8 cellular contexts compared by ENCODE assay signal in the genomic region with DNA sequence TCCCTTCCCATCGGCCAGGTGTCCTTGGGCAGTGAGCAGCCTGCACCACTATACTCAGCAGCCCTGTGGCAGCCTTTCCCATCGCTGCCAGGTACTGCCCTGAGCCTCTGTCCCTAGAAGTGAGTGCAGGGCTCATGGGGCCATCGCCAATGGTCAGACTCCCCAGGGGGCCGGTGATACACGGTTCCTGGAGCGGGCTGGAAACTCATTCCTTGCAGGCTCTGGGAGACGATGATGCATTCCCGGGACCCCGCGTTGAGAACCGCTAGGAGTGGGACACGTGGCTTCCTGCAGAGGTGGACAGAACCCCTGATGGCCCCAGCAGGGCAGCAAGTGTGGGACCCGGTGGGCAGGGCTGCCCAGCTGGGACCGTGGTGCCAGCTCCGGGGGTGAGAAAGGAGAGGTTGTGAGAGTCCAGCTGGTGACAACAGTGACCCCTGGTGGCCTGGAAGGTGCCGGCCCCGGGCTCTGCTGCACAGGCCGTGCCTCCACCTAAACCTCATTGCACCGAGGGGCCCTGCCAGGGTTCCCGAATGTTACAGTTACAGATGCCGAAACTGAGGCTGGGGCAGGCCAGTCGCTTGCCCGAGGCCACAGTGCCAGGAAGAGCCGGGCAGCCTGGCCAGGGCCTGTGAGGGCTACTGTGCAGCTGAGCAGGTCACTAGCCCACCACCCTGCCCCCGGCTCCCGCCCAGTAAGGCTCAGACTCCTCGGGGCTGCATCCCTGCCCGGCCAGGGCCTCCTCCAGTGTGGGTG. TPM values are rescaled to one million over a fixed set of nuclear protein-coding genes. Genes with fewer than 3 reads are reported as not detected.
A peak's percentile ranks its signal among the peaks of the same experiment; 100 is the strongest.
DNase-seq lines count a peak whose midpoint lies in the region; ATAC-seq lines count a peak whose summit lies in the region.

No MANE protein-coding gene starts in this region.

- peaks cover 22% of the 10 kb centered on the region for H3K36me3 Mint-ChIP-seq in effector memory CD8-positive, alpha-beta T cell (ENCODE audit: insufficient read depth)

- H3K9me3 Mint-ChIP-seq in effector memory CD8-positive, alpha-beta T cell = peaks cover 3 to 7% of the 10 kb centered on the region in 2 donors

- no peak overlapping the region for H3K4me3 Mint-ChIP-seq in effector memory CD8-positive, alpha-beta T cell

- no peaks in the 10 kb centered on the region for H3K27me3 Mint-ChIP-seq in effector memory CD8-positive, alpha-beta T cell

- peak; percentile 83 for ATAC-seq in effector memory CD8-positive, alpha-beta T cell (replicated peaks)
- ATAC-seq in HG03039 (IDR thresholded peaks at IDR 0.05; ENCODE audit: unreplicated experiment) = no peak

- DNase-seq in DMS 273 (lab: John Stamatoyannopoulos, UW; ENCODE audit: unreplicated experiment) = peak; percentile 71
- peak; percentile 37 for DNase-seq in H4 (ENCODE audit: low spot score)
- DNase-seq in NCI-H69 (lab: John Stamatoyannopoulos, UW) = peak; percentile 56
- DNase-seq in activated CD8-positive, alpha-beta memory T cell treated with anti-CD3 and anti-CD28 coated beads for 48 hours (ENCODE audit: low read depth in 2 of 3, low spot score in 2 of 3) = peak; percentile 35 to 61 (median 56)
- DNase-seq in effector memory CD8-positive, alpha-beta T cell = peak; percentile 74 to 77 (median 76)
- DNase-seq in middle frontal gyrus (ENCODE audit: extremely low spot score, low spot score) = peak; percentile 27
- peak; percentile 58 for DNase-seq in stimulated activated CD8-positive, alpha-beta memory T cell treated with anti-CD3 and anti-CD28 coated beads, Interleukin-7, amount 100 ng/mL, for 24 hours (ENCODE audit: low read depth)

- peaks cover 26 to 27% of the 10 kb centered on the region in 2 donors for H3K4me1 Mint-ChIP-seq in effector memory CD8-positive, alpha-beta T cell (ENCODE audit: low read depth in 2 of 2)

- no peak overlapping the region for H3K27ac Mint-ChIP-seq in effector memory CD8-positive, alpha-beta T cell

RNA-seq across cellular contexts. Expression of gene FBRSL1, which starts 33.8 kb away (rescaled TPM):
- total RNA-seq in H4 (2014; rRNA removed; shearing (Covaris generic)) = 1.5 and 1.8 TPM in 2 replicates
